7 cellular contexts compared by ENCODE assay signal in genomic region chr17:58789831-58790230, GRCh38.
"Had no signal": no experiment of that assay in that cellular context is flagged by ENCODE, and none has a peak within 500 bp of the region (broad histone marks: within the 10 kb centered on the region; RNA-seq: fewer than 3 reads in every experiment).

No MANE protein-coding gene starts in this region.

- H3K4me3 ChIP-seq: GM12878 had no signal

- FAIRE-seq: GM12878, GM12891, GM12892, GM18507, GM19239 had no signal

- DNase-seq: GDM1, GF-D8 had no signal
